8 cellular contexts compared by ENCODE assay signal in genomic region chr17:74429604-74430384, GRCh38. TPM values are rescaled to one million over a fixed set of nuclear protein-coding genes. Genes with fewer than 3 reads are reported as not detected.
DNase-seq lines count a peak whose midpoint lies in the region; ATAC-seq and TF ChIP-seq lines count a peak whose summit lies in the region.

No MANE protein-coding gene starts in this region.

- TF ChIP-seq CTCF in C4-2B (conservative IDR thresholded peaks at IDR 0.05) = no peak
- TF ChIP-seq CTCF in CD4-positive, alpha-beta T cell (IDR thresholded peaks at IDR 0.05) = no peak

- H3K36me3 ChIP-seq in muscle layer of colon (ENCODE audit: insufficient read depth, low read length) = no peaks in the 10 kb centered on the region

- peak overlapping the region in 1 of 2 donors; percentile 62 for H3K4me3 ChIP-seq in muscle layer of colon (ENCODE audit: low read depth in 1 of 2, low read length in 2 of 2)

- no peaks in the 10 kb centered on the region for H3K27me3 ChIP-seq in muscle layer of colon (ENCODE audit: control insufficient read depth in 1 of 2, insufficient read depth in 2 of 2, low read length in 2 of 2)
- peaks cover 46% of the 10 kb centered on the region for H3K27me3 ChIP-seq in CD4-positive, alpha-beta T cell (ENCODE audit: control insufficient read depth, insufficient read depth, low read length)

- peak; percentile 16 for ATAC-seq in HG02981 (IDR thresholded peaks at IDR 0.05; ENCODE audit: unreplicated experiment)
- ATAC-seq in CD4-positive, alpha-beta T cell (ENCODE audit: poor library complexity) = no peak

- peak overlapping the region; percentile 61 for H3K9ac ChIP-seq in muscle layer of colon (ENCODE audit: low read length)

- POLR2A ChIA-PET in CD4-positive, alpha-beta T cell (lab: Charles Lee) = no interaction called here

- intact Hi-C loops in CD4-positive, alpha-beta T cell (cut with DNase I, micrococcal nuclease) = loop anchor here in 1 of 2 experiments (10.0 kb wide), 1 partner anchor 505 kb away; the partner anchor contains the start of gene OTOP3

- DNase-seq in activated naive CD4-positive, alpha-beta T cell treated with anti-CD3 and anti-CD28 coated beads, Interleukin-2, amount 50 U/mL, for 16 hours = no peak
- DNase-seq in NOMO-1 treated with DMSO at 0.1 percent for 48 hours (lab: John Stamatoyannopoulos, UW; ENCODE audit: unreplicated experiment) = no peak
- DNase-seq in CD4-positive, alpha-beta T cell = no peak
- no peak for DNase-seq in NCI-H1930 (lab: John Stamatoyannopoulos, UW)

- no peaks in the 10 kb centered on the region for H3K9me3 ChIP-seq in muscle layer of colon (ENCODE audit: low read length)
- no peaks in the 10 kb centered on the region for H3K9me3 ChIP-seq in CD4-positive, alpha-beta T cell (ENCODE audit: control insufficient read depth, low read length)

- no peak overlapping the region for H3K4me3 Mint-ChIP-seq in CD4-positive, alpha-beta T cell

- no peaks in the 10 kb centered on the region for H3K36me3 Mint-ChIP-seq in CD4-positive, alpha-beta T cell (ENCODE audit: low read depth)

- CTCF ChIA-PET in CD4-positive, alpha-beta T cell (lab: Charles Lee) = interaction anchor here (1.2 kb wide), 1 partner anchor 51 kb away, joined by 3 read pairs; no protein-coding TSS in a partner anchor

- peaks cover 76% of the 10 kb centered on the region for H3K27me3 Mint-ChIP-seq in CD4-positive, alpha-beta T cell

- peak overlapping the region; percentile 75 for H3K27ac ChIP-seq in C4-2B
- H3K27ac ChIP-seq in cingulate gyrus (ENCODE audit: low read depth, low read length) = peak overlapping the region; percentile 85
- peak overlapping the region; percentile 92 for H3K27ac ChIP-seq in muscle layer of colon (ENCODE audit: low read depth, low read length)
- H3K27ac ChIP-seq in CD4-positive, alpha-beta T cell (ENCODE audit: low read depth, low read length) = no peak overlapping the region

- peaks cover 9% of the 10 kb centered on the region for H3K4me1 ChIP-seq in muscle layer of colon (ENCODE audit: insufficient read depth, low read length)

- H3K9me3 Mint-ChIP-seq in CD4-positive, alpha-beta T cell = no peaks in the 10 kb centered on the region

- no peaks in the 10 kb centered on the region for H3K4me1 Mint-ChIP-seq in CD4-positive, alpha-beta T cell (ENCODE audit: low read depth)

- H3K27ac Mint-ChIP-seq in CD4-positive, alpha-beta T cell = no peak overlapping the region

RNA-seq across cellular contexts. Expression of gene GPRC5C, which starts 2.1 kb away (rescaled TPM):
- not detected for total RNA-seq in CD4-positive, alpha-beta T cell

RNA-seq across cellular contexts. Expression of gene CD300A, which starts 36.6 kb away (rescaled TPM):
- 1 to 10 TPM; 1.8 to 2.6 TPM for total RNA-seq in CD4-positive, alpha-beta T cell
